Comparison of ENCODE assay signal across 22 cellular contexts in the genomic region with DNA sequence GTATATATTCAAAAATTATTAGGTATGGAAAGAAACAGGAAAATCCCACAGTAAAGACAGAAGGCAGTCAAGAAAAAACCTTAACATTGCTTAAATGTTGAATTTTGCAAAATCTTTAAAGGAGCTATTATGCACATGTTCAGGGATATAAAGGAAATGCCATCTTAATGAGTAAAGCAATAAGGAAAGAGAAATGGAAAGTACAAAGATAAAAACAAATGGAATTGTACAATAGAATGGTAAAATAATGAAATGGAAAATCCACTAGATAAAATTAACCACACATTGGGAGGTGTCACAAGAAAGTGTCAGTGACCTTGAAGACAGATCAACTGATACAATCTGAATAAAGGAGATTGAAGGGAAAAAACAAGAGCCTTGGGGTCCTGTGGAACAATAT.
"Had no signal": no experiment of that assay in that cellular context is flagged by ENCODE, and none has a peak within 500 bp of the region (broad histone marks: within the 10 kb centered on the region; RNA-seq: fewer than 3 reads in every experiment).

No MANE protein-coding gene starts in this region.

- H3K9me3 Mint-ChIP-seq: activated naive CD8-positive, alpha-beta T cell treated with anti-CD3 and anti-CD28 coated beads for 36 hours; activated T-cell treated with anti-CD3 and anti-CD28 coated beads, Interleukin-2, amount 50 U/mL, for 72 hours; central memory CD8-positive, alpha-beta T cell; nephron progenitor cell; T-helper 1 cell treated with Interleukin-12 subunit alpha and Interleukin-12 subunit beta and Interleukin-4 antibody, amounts not matched to agents 30 μg/mL and 1 μg/mL, for 36 hours had no signal

- ATAC-seq: activated T-cell treated with anti-CD3 and anti-CD28 coated beads, Interleukin-2, amount 50 U/mL, for 72 hours; esophagus mucosa; foreskin keratinocyte; left lung; stimulated activated naive B cell treated with anti-CD40 and anti-IgM and Interleukin-4, amounts not matched to agents 10 μg/mL and 1 μg/mL and 100 μg/mL, for 72 hours; upper lobe of right lung had no signal

- H3K27me3 Mint-ChIP-seq: activated naive CD8-positive, alpha-beta T cell treated with anti-CD3 and anti-CD28 coated beads for 36 hours; central memory CD8-positive, alpha-beta T cell; stimulated activated naive B cell treated with anti-CD40 and anti-IgM and Interleukin-4, amounts not matched to agents 10 μg/mL and 1 μg/mL and 100 μg/mL, for 72 hours had no signal

- H3K4me3 ChIP-seq: left lung, spleen, upper lobe of right lung had no signal

- DNase-seq: activated CD4-positive, alpha-beta T cell treated with anti-CD3 and anti-CD28 coated beads, Interleukin-2, amount 50 U/mL, for 4 hours; activated effector memory CD4-positive, alpha-beta T cell treated with anti-CD3 and anti-CD28 coated beads, Interleukin-2, amount 50 U/mL, for 16 hours; activated naive CD8-positive, alpha-beta T cell treated with anti-CD3 and anti-CD28 coated beads for 36 hours; activated T-cell treated with anti-CD3 and anti-CD28 coated beads, Interleukin-2, amount 50 U/mL, for 72 hours; brain microvascular endothelial cell; cortex of kidney; foreskin keratinocyte; glutamatergic neuron; hypothalamus; kidney; left lung; nephron progenitor cell; nucleus accumbens; posterior cingulate gyrus; retina; spleen; stimulated activated naive B cell treated with anti-CD40 and anti-IgM and Interleukin-4, amounts not matched to agents 10 μg/mL and 1 μg/mL and 100 μg/mL, for 72 hours; upper lobe of right lung had no signal

- H3K4me1 Mint-ChIP-seq: central memory CD8-positive, alpha-beta T cell; nephron progenitor cell; stimulated activated naive B cell treated with anti-CD40 and anti-IgM and Interleukin-4, amounts not matched to agents 10 μg/mL and 1 μg/mL and 100 μg/mL, for 72 hours had no signal

- H3K9me3 ChIP-seq: left lung, upper lobe of right lung had no signal

- H3K27me3 ChIP-seq: brain microvascular endothelial cell, foreskin keratinocyte, left lung, spleen, upper lobe of right lung had no signal

- H3K4me3 Mint-ChIP-seq: activated naive CD8-positive, alpha-beta T cell treated with anti-CD3 and anti-CD28 coated beads for 36 hours; activated T-cell treated with anti-CD3 and anti-CD28 coated beads, Interleukin-2, amount 50 U/mL, for 72 hours; central memory CD8-positive, alpha-beta T cell; nephron progenitor cell; stimulated activated naive B cell treated with anti-CD40 and anti-IgM and Interleukin-4, amounts not matched to agents 10 μg/mL and 1 μg/mL and 100 μg/mL, for 72 hours; T-helper 1 cell treated with Interleukin-12 subunit alpha and Interleukin-12 subunit beta and Interleukin-4 antibody, amounts not matched to agents 30 μg/mL and 1 μg/mL, for 36 hours had no signal

- H3K4me1 ChIP-seq: foreskin keratinocyte, left lung, spleen, upper lobe of right lung had no signal

- H3K36me3 ChIP-seq: brain microvascular endothelial cell had no signal

- H3K27ac ChIP-seq: brain microvascular endothelial cell, foreskin keratinocyte, left lung, spleen, upper lobe of right lung, VCaP had no signal

- H3K27ac Mint-ChIP-seq: activated naive CD8-positive, alpha-beta T cell treated with anti-CD3 and anti-CD28 coated beads for 36 hours; activated T-cell treated with anti-CD3 and anti-CD28 coated beads, Interleukin-2, amount 50 U/mL, for 72 hours; nephron progenitor cell; stimulated activated naive B cell treated with anti-CD40 and anti-IgM and Interleukin-4, amounts not matched to agents 10 μg/mL and 1 μg/mL and 100 μg/mL, for 72 hours; T-helper 1 cell treated with Interleukin-12 subunit alpha and Interleukin-12 subunit beta and Interleukin-4 antibody, amounts not matched to agents 30 μg/mL and 1 μg/mL, for 36 hours had no signal
